ENCODE assay signal across 13 cellular contexts in the genomic region with DNA sequence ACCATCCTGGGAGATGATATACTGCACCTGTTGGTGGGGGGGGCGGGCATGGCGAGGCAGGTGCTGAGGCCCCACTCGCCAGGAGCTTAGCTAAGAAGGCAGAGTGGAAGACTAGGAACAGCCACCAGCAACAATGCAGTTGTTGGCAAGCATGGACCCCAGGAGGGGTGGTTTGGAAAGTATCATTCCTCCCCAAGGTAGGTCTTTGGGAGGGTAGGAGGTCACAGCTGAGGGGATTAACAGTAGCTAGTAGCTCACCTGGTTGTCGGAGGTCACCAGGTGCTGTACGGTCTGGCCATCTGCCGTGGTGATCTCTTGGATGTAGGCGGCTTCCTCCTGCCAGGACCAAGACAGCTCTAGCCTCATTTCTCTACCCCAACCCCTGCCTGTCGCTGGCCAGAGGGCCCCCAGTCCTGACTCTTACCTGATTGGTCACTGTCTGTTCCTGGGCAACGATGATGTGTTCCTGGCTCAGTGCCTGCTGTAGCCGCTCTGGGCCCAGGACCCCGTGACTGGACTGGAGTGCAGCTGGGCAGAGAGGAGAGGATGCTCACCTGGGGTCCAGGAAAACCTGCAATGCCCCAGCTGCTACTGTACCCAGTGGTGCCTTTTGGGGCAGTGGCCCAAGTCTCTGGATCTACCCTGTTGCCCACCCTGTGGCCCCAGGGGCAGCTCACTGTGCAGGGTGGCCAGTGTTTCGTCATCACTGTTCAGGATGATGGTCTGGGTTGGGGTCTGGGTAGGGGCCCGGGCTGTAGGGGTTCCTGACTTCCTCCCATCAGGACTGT. TPM values are rescaled to one million over a fixed set of nuclear protein-coding genes. Genes with fewer than 3 reads are reported as not detected.
A peak's percentile ranks its signal among the peaks of the same experiment; 100 is the strongest.
DNase-seq lines count a peak whose midpoint lies in the region; ATAC-seq, FAIRE-seq and TF ChIP-seq lines count a peak whose summit lies in the region.
"Had no signal": no experiment of that assay in that cellular context is flagged by ENCODE, and none has a peak within 500 bp of the region (broad histone marks: within the 10 kb centered on the region; RNA-seq: fewer than 3 reads in every experiment).

No MANE protein-coding gene starts in this region.

- no peak for TF ChIP-seq EP300 in A549 (IDR thresholded peaks at IDR 0.05)

- POLR2A ChIA-PET in A549 (lab: Yijun Ruan, JAX), result interaction anchor here (1.6 to 3.2 kb wide), 2 partner anchors 10 to 15 kb away, joined by 4 to 13 read pairs; a partner anchor contains a TSS

- WGBS in A549 (ENCODE audit: missing lambda C conversion rate), result 90% methylated on average over 12 of the region's 13 CpGs

- DNase-seq in A549 (ENCODE audit: low read depth in 1 of 2, low spot score in 1 of 2), result no peak
- DNase-seq in D341Med (ENCODE audit: low spot score), result peak; percentile 20
- DNase-seq in cerebellum (ENCODE audit: low spot score), result peak; percentile 36
- DNase-seq in HUDEP-2 (lab: John Stamatoyannopoulos, UW; ENCODE audit: unreplicated experiment in 76 of 76), result no peak
- DNase-seq in hippocampal formation (lab: John Stamatoyannopoulos, UW), result no peak
- DNase-seq: activated CD8-positive, alpha-beta memory T cell treated with anti-CD3 and anti-CD28 coated beads, Interleukin-2, amount 10 ng/mL, durations not matched to agents 7 days and 5 days; kidney glomerular epithelial cell; NCI-H1436 treated with DMSO at 0.1 percent for 48 hours; NCI-H526 treated with DMSO at 0.1 percent for 48 hours; SIG-M5; stimulated activated CD4-positive, alpha-beta T cell treated with anti-CD3 and anti-CD28 coated beads, Interleukin-4, amount 100 ng/mL, for 4 hours had no signal

- CTCF ChIA-PET in A549 (lab: Yijun Ruan, JAX), result interaction anchor here (1.3 to 21.4 kb wide), 2 partner anchors 17 to 59 kb away, joined by 3 to 358 read pairs; a partner anchor contains a TSS

- H3K27ac ChIP-seq in A549, result no peak overlapping the region

- peaks cover under 1% of the 10 kb centered on the region; the same call in 1 of the 3 replicates for H3K4me1 ChIP-seq in A549

- no peak for TF ChIP-seq RAD21 in A549 (conservative IDR thresholded peaks at IDR 0.05 in 1 of 2, IDR thresholded peaks at IDR 0.05 in 1 of 2)

- FAIRE-seq in A549 (lab: Jason Lieb, UNC), result no peak

- no peak for TF ChIP-seq CTCF in A549 (IDR thresholded peaks at IDR 0.05)

- H3K4me3 ChIP-seq in A549, result no peak overlapping the region

- TF ChIP-seq POLR2A in A549 (IDR thresholded peaks at IDR 0.05; ENCODE audit: low read length), result no peak

- H3K4me2 ChIP-seq in A549, result no peak overlapping the region

- no peaks in the 10 kb centered on the region for H3K9me3 ChIP-seq in A549

- no peak; a peak in 1 of 6 replicates for ATAC-seq in A549
- no peak for ATAC-seq in HG03175 (IDR thresholded peaks at IDR 0.05; ENCODE audit: unreplicated experiment)
- ATAC-seq: activated CD8-positive, alpha-beta memory T cell treated with anti-CD3 and anti-CD28 coated beads, Interleukin-2, amount 10 ng/mL, durations not matched to agents 7 days and 5 days; right cardiac atrium had no signal

TF ChIP-seq in A549, 52 proteins besides CTCF, POLR2A, EP300 and RAD21:
- TF ChIP-seq POLR2AphosphoS2 (conservative IDR thresholded peaks at IDR 0.05; ENCODE audit: low read length) (0 out of 2 replicates have a peak, but pooled peaks have one; percentile 59), BHLHE40 (IDR thresholded peaks at IDR 0.05; ENCODE audit: low read depth, low read length) (no peak)

RNA-seq across cellular contexts. Expression of a gene that starts 15.3 kb away (rescaled TPM):
- 19.7 and 24.3 TPM in 2 replicates for polyA plus RNA-seq in A549 (2011; rRNA removed)
- polyA plus RNA-seq in A549 (2012; cell fraction: cytosol; rRNA removed), result 35.9 and 44.3 TPM in 2 replicates
- polyA plus RNA-seq in A549 (2012; cell fraction: nucleus; rRNA removed), result 42.9 and 44.2 TPM in 2 replicates
- 18.7 to 21.6 TPM (median 21.4 TPM) in 3 replicates for polyA plus RNA-seq in A549 (2017; fragmentation: RNase III; extraction: RNeasy Plus Mini Kit Qiagen cat#74134 plus additional on column Dnase treatment)
- polyA minus RNA-seq in A549 (2011; rRNA and poly(A)+ RNA removed), result 33.1 and 40.2 TPM in 2 replicates
- total RNA-seq in cerebellum, result 13.3 TPM

RNA-seq across cellular contexts. Expression of a gene that starts 22.3 kb away (rescaled TPM):
- 7.3 and 8.4 TPM in 2 replicates for polyA plus RNA-seq in A549 (2011; rRNA removed)
- polyA plus RNA-seq in A549 (2012; cell fraction: cytosol; rRNA removed), result 15.0 and 17.8 TPM in 2 replicates
- 58.4 and 78.4 TPM in 2 replicates for polyA plus RNA-seq in A549 (2012; cell fraction: nucleus; rRNA removed)
- polyA plus RNA-seq in A549 (2017; fragmentation: RNase III; extraction: RNeasy Plus Mini Kit Qiagen cat#74134 plus additional on column Dnase treatment), result 9.1 to 10.3 TPM (median 9.3 TPM) in 3 replicates
- polyA minus RNA-seq in A549 (2011; rRNA and poly(A)+ RNA removed), result 22.3 and 31.1 TPM in 2 replicates
- total RNA-seq in cerebellum, result 17.1 TPM

RNA-seq across cellular contexts. Expression of a gene that starts 37.8 kb away (rescaled TPM):
- polyA plus RNA-seq in A549 (2011; rRNA removed) (2.7 and 4.5 TPM in 2 replicates), A549 (2017; fragmentation: RNase III; extraction: RNeasy Plus Mini Kit Qiagen cat#74134 plus additional on column Dnase treatment) (0.97 to 1.6 TPM (median 1.5 TPM) in 3 replicates)
- polyA plus RNA-seq in A549 (2012; cell fraction: cytosol; rRNA removed), result 2.9 and 3.6 TPM in 2 replicates
- polyA plus RNA-seq in A549 (2012; cell fraction: nucleus; rRNA removed), result 2.3 and 3.2 TPM in 2 replicates
- polyA minus RNA-seq in A549 (2011; rRNA and poly(A)+ RNA removed), result 3.8 and 4.1 TPM in 2 replicates
- total RNA-seq in cerebellum, result 37.5 TPM

RNA-seq across cellular contexts. Expression of a gene that starts 58.6 kb away (rescaled TPM):
- 53.1 and 61.2 TPM in 2 replicates for polyA plus RNA-seq in A549 (2011; rRNA removed)
- polyA plus RNA-seq in A549 (2012; cell fraction: cytosol; rRNA removed), result 81.6 and 94.7 TPM in 2 replicates
- 206 and 258 TPM in 2 replicates for polyA plus RNA-seq in A549 (2012; cell fraction: nucleus; rRNA removed)
- polyA plus RNA-seq in A549 (2017; fragmentation: RNase III; extraction: RNeasy Plus Mini Kit Qiagen cat#74134 plus additional on column Dnase treatment), result 76.4 to 95.6 TPM (median 93.2 TPM) in 3 replicates
- 109 and 139 TPM in 2 replicates for polyA minus RNA-seq in A549 (2011; rRNA and poly(A)+ RNA removed)
- 33.1 TPM for total RNA-seq in cerebellum

RNA-seq across cellular contexts. Expression of a gene that starts 58.7 kb away (rescaled TPM):
- polyA plus RNA-seq in A549 (2011; rRNA removed) (0.56 and 0.57 TPM in 2 replicates), A549 (2017; fragmentation: RNase III; extraction: RNeasy Plus Mini Kit Qiagen cat#74134 plus additional on column Dnase treatment) (1.4 to 1.6 TPM (median 1.4 TPM) in 3 replicates)
- polyA plus RNA-seq in A549 (2012; cell fraction: cytosol; rRNA removed), result 0.89 and 1.4 TPM in 2 replicates
- polyA plus RNA-seq in A549 (2012; cell fraction: nucleus; rRNA removed), result 3.3 and 4.4 TPM in 2 replicates
- 0.58 and 2.5 TPM in 2 replicates for polyA minus RNA-seq in A549 (2011; rRNA and poly(A)+ RNA removed)
- total RNA-seq in cerebellum, result 3.7 TPM

Comparison
In these comparisons a context has a peak if more than half of its experiments do, and no peak if none do; other contexts are left out.
1. DNase-seq: peak in D341Med (single experiment) and cerebellum (single experiment); none in A549 (0 of 2), HUDEP-2 (0 of 76) and hippocampal formation (0 of 2).